ENCODE assay signal across 27 cellular contexts in the genomic region with DNA sequence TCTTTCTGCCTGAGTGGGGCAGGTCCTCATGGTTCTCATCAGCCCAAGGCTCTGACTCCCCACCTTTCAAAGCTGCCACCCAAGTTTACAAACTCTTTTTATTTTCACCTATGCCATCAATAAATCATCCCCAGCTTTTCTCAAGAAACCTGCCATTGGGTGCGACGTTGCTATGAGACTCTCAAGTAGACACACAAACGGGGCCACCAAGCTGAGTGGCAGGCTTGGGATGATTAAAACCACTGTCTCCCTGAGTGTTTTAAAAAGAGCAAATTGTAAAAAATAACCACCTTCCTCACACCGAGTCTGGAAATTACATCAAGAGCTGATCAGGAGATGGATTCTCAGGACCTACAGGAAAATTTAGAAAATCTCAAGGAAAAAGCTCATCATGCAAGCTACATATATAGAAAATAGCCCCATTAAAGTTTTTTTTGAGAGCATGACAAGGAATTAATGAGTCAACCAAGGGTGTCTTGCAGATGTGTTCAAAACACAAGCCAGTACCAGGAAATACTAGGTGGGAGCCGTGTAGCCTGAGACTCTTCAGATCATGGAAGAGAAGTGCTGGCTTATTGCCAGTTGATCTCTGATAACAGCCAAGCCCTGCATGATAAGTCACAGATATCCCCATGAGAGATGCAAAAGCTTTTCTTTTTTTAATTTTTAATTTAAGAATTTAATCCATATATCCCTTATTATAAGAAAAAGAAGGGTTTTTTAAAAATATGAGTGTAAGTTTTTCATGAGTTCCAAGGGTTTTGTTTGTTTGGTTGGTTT.
A peak's percentile ranks its signal among the peaks of the same experiment; 100 is the strongest.
DNase-seq lines count a peak whose midpoint lies in the region; ATAC-seq and TF ChIP-seq lines count a peak whose summit lies in the region.
"Had no signal": no experiment of that assay in that cellular context is flagged by ENCODE, and none has a peak within 500 bp of the region (broad histone marks: within the 10 kb centered on the region; RNA-seq: fewer than 3 reads in every experiment).

No MANE protein-coding gene starts in this region.

- no peaks in the 10 kb centered on the region for H3K9me3 Mint-ChIP-seq in progenitor cell of endocrine pancreas (ENCODE audit: low read depth)
- peaks cover 0 to 3% of the 10 kb centered on the region in 2 donors for H3K9me3 Mint-ChIP-seq in activated T-cell treated with anti-CD3 and anti-CD28 coated beads, Interleukin-2, amount 50 U/mL, for 72 hours
- H3K9me3 Mint-ChIP-seq: activated T-helper 1 cell treated with anti-CD3 and anti-CD28 coated beads, Interleukin-12 subunit alpha, Interleukin-12 subunit beta, Interleukin-2, Interleukin-4 antibody, amounts not matched to agents 30 ng/mL and 10 ng/mL and 1 ng/mL, durations not matched to agents 14 hours and 24 hours and 36 hours; CD8-positive, alpha-beta T cell; stimulated activated effector memory CD8-positive, alpha-beta T cell treated with anti-CD3 and anti-CD28 coated beads, Interleukin-12 subunit alpha, Interleukin-12 subunit beta, amount 100 ng/mL, for 72 hours had no signal

- H3K27me3 Mint-ChIP-seq in progenitor cell of endocrine pancreas: no peaks in the 10 kb centered on the region
- H3K27me3 Mint-ChIP-seq in activated T-cell treated with anti-CD3 and anti-CD28 coated beads, Interleukin-2, amount 50 U/mL, for 72 hours (ENCODE audit: low read depth): no peaks in the 10 kb centered on the region
- H3K27me3 Mint-ChIP-seq: dendritic cell treated with granulocyte-macrophage colony-stimulating factor and Interleukin-4, amounts not matched to agents 40 ng/mL and 50 ng/mL, for 4 days had no signal

- H3K4me1 Mint-ChIP-seq in progenitor cell of endocrine pancreas (ENCODE audit: low read depth): peaks cover 10% of the 10 kb centered on the region
- no peaks in the 10 kb centered on the region for H3K4me1 Mint-ChIP-seq in activated T-cell treated with anti-CD3 and anti-CD28 coated beads, Interleukin-2, amount 50 U/mL, for 72 hours (ENCODE audit: low read depth)
- H3K4me1 Mint-ChIP-seq: naive thymus-derived CD4-positive, alpha-beta T cell; stimulated activated effector memory CD8-positive, alpha-beta T cell treated with anti-CD3 and anti-CD28 coated beads, Interleukin-12 subunit alpha, Interleukin-12 subunit beta, amount 100 ng/mL, for 72 hours had no signal

- no peaks in the 10 kb centered on the region for H3K36me3 Mint-ChIP-seq in progenitor cell of endocrine pancreas (ENCODE audit: insufficient read depth)
- H3K36me3 Mint-ChIP-seq in activated T-cell treated with anti-CD3 and anti-CD28 coated beads, Interleukin-2, amount 50 U/mL, for 72 hours (ENCODE audit: insufficient read depth in 2 of 2): no peaks in the 10 kb centered on the region
- H3K36me3 Mint-ChIP-seq: CD8-positive, alpha-beta T cell; naive thymus-derived CD4-positive, alpha-beta T cell; stimulated activated effector memory CD8-positive, alpha-beta T cell treated with anti-CD3 and anti-CD28 coated beads, Interleukin-12 subunit alpha, Interleukin-12 subunit beta, amount 100 ng/mL, for 72 hours had no signal

- peak; percentile 13 for DNase-seq in NCI-H2227 (lab: John Stamatoyannopoulos, UW; ENCODE audit: unreplicated experiment)
- DNase-seq in NCI-H2227 treated with DMSO at 0.1 percent for 48 hours (lab: John Stamatoyannopoulos, UW): no peak
- peak; percentile 50 to 66 for DNase-seq in NCI-H187 (lab: John Stamatoyannopoulos, UW)
- peak; percentile 47 for DNase-seq in NCI-H510A (lab: John Stamatoyannopoulos, UW)
- no peak for DNase-seq in progenitor cell of endocrine pancreas (ENCODE audit: low spot score, unreplicated experiment)
- DNase-seq in activated T-cell treated with anti-CD3 and anti-CD28 coated beads, Interleukin-2, amount 50 U/mL, for 72 hours: no peak
- DNase-seq in cerebellum (ENCODE audit: low spot score): no peak
- DNase-seq: activated CD4-positive, alpha-beta T cell treated with anti-CD3 and anti-CD28 coated beads, Interleukin-2, amount 50 U/mL, for 1 hour; activated naive CD4-positive, alpha-beta T cell treated with anti-CD3 and anti-CD28 coated beads, Interleukin-2, amount 50 U/mL, for 16 hours; AML-193; aorta; CD8-positive, alpha-beta T cell; gastrocnemius medialis; HCEC 1CT; hypothalamus; left ventricle myocardium inferior; naive thymus-derived CD4-positive, alpha-beta T cell; OCI-M1; spleen; stimulated activated CD4-positive, alpha-beta T cell treated with anti-CD3 and anti-CD28 coated beads, Interleukin-2, amount 100 ng/mL, for 48 hours; T-helper 9 cell; uterus had no signal

- TF ChIP-seq CTCF in progenitor cell of endocrine pancreas (IDR thresholded peaks at IDR 0.05; ENCODE audit: unreplicated experiment): no peak

- ATAC-seq in activated T-cell treated with anti-CD3 and anti-CD28 coated beads, Interleukin-2, amount 50 U/mL, for 72 hours (replicated peaks in 1 of 2): no peak
- ATAC-seq in GM18861 (IDR thresholded peaks at IDR 0.05; ENCODE audit: unreplicated experiment): no peak
- ATAC-seq: CD8-positive, alpha-beta T cell; gastrocnemius medialis; GM12878; naive thymus-derived CD4-positive, alpha-beta T cell; stimulated activated effector memory CD8-positive, alpha-beta T cell treated with anti-CD3 and anti-CD28 coated beads, Interleukin-12 subunit alpha, Interleukin-12 subunit beta, amount 100 ng/mL, for 72 hours had no signal

- H3K27ac Mint-ChIP-seq in progenitor cell of endocrine pancreas: peak overlapping the region; percentile 7
- no peak overlapping the region for H3K27ac Mint-ChIP-seq in activated T-cell treated with anti-CD3 and anti-CD28 coated beads, Interleukin-2, amount 50 U/mL, for 72 hours
- H3K27ac Mint-ChIP-seq: activated T-helper 1 cell treated with anti-CD3 and anti-CD28 coated beads, Interleukin-12 subunit alpha, Interleukin-12 subunit beta, Interleukin-2, Interleukin-4 antibody, amounts not matched to agents 30 ng/mL and 10 ng/mL and 1 ng/mL, durations not matched to agents 14 hours and 24 hours and 36 hours; CD8-positive, alpha-beta T cell; dendritic cell treated with granulocyte-macrophage colony-stimulating factor and Interleukin-4, amounts not matched to agents 40 ng/mL and 50 ng/mL, for 4 days; naive thymus-derived CD4-positive, alpha-beta T cell; stimulated activated effector memory CD8-positive, alpha-beta T cell treated with anti-CD3 and anti-CD28 coated beads, Interleukin-12 subunit alpha, Interleukin-12 subunit beta, amount 100 ng/mL, for 72 hours had no signal

- no peak overlapping the region for H3K4me3 Mint-ChIP-seq in progenitor cell of endocrine pancreas (ENCODE audit: low read depth)
- H3K4me3 Mint-ChIP-seq in activated T-cell treated with anti-CD3 and anti-CD28 coated beads, Interleukin-2, amount 50 U/mL, for 72 hours: no peak overlapping the region
- H3K4me3 Mint-ChIP-seq: activated T-helper 1 cell treated with anti-CD3 and anti-CD28 coated beads, Interleukin-12 subunit alpha, Interleukin-12 subunit beta, Interleukin-2, Interleukin-4 antibody, amounts not matched to agents 30 ng/mL and 10 ng/mL and 1 ng/mL, durations not matched to agents 14 hours and 24 hours and 36 hours; CD8-positive, alpha-beta T cell; dendritic cell treated with granulocyte-macrophage colony-stimulating factor and Interleukin-4, amounts not matched to agents 40 ng/mL and 50 ng/mL, for 4 days; naive thymus-derived CD4-positive, alpha-beta T cell; stimulated activated effector memory CD8-positive, alpha-beta T cell treated with anti-CD3 and anti-CD28 coated beads, Interleukin-12 subunit alpha, Interleukin-12 subunit beta, amount 100 ng/mL, for 72 hours had no signal

Comparison
In these comparisons a context has a peak if more than half of its experiments do, and no peak if none do; other contexts are left out.
1. DNase-seq: peak in NCI-H2227 (single experiment), NCI-H187 (2 of 2) and NCI-H510A (single experiment); none in NCI-H2227 treated with DMSO at 0.1 percent for 48 hours (single experiment), progenitor cell of endocrine pancreas (single experiment), activated T-cell treated with anti-CD3 and anti-CD28 coated beads, Interleukin-2, amount 50 U/mL, for 72 hours (0 of 2) and cerebellum (single experiment).